7 cellular contexts compared by ENCODE assay signal in genomic region chr5:23208959-23209431, GRCh38.
DNase-seq lines count a peak whose midpoint lies in the region; ATAC-seq and TF ChIP-seq lines count a peak whose summit lies in the region.

No MANE protein-coding gene starts in this region.

- peak; percentile 50 for TF ChIP-seq CTCF in GM12865 (IDR thresholded peaks at IDR 0.05; ENCODE audit: insufficient read depth, low read depth, low read length, missing control alignments)
- TF ChIP-seq CTCF in PC-9 (conservative IDR thresholded peaks at IDR 0.05) = peak; percentile 79
- peak; percentile 76 for TF ChIP-seq CTCF in endothelial cell (IDR thresholded peaks at IDR 0.05; ENCODE audit: unreplicated experiment)

- H3K4me3 ChIP-seq in GM12865 (ENCODE audit: low read depth, low read length) (no peak overlapping the region), PC-9 (no peak overlapping the region)

- H4K20me1 ChIP-seq in PC-9 (ENCODE audit: insufficient read depth) = no peaks in the 10 kb centered on the region

- no peak overlapping the region for H2AFZ ChIP-seq in PC-9

- H3K27ac ChIP-seq in PC-9 = no peak overlapping the region

- no peaks in the 10 kb centered on the region for H3K36me3 Mint-ChIP-seq in endothelial cell (ENCODE audit: low read depth, unreplicated experiment)
- no peaks in the 10 kb centered on the region for H3K36me3 Mint-ChIP-seq in activated naive CD8-positive, alpha-beta T cell treated with anti-CD3 and anti-CD28 coated beads for 36 hours

- CTCF ChIA-PET in PC-9 (lab: Charles Lee) = no interaction called here

- no peaks in the 10 kb centered on the region for H3K36me3 ChIP-seq in PC-9 (ENCODE audit: low read depth)

- no peaks in the 10 kb centered on the region for H3F3A ChIP-seq in PC-9 (ENCODE audit: insufficient read depth, low read depth)

- H3K9me3 ChIP-seq in PC-9 (ENCODE audit: insufficient read depth, low read depth) = no peaks in the 10 kb centered on the region

- H3K4me1 ChIP-seq in PC-9 (replicated peaks; ENCODE audit: insufficient read depth) = no peaks in the 10 kb centered on the region

- peak; percentile 34 for DNase-seq in GM12865 (ENCODE audit: low read depth)
- DNase-seq in LHCN-M2 (ENCODE audit: low read depth) = peak; percentile 0
- peak; percentile 31 to 63 for DNase-seq in PC-9
- DNase-seq in endothelial cell (ENCODE audit: low spot score) = peak; percentile 60
- DNase-seq in pons (ENCODE audit: low spot score) = peak; percentile 61
- no peak for DNase-seq in activated naive CD8-positive, alpha-beta T cell treated with anti-CD3 and anti-CD28 coated beads for 36 hours

- peak; percentile 84 for ATAC-seq in GM21786 (IDR thresholded peaks at IDR 0.05; ENCODE audit: unreplicated experiment)

- H3K4me3 Mint-ChIP-seq in endothelial cell (ENCODE audit: unreplicated experiment) = no peak overlapping the region
- no peak overlapping the region for H3K4me3 Mint-ChIP-seq in activated naive CD8-positive, alpha-beta T cell treated with anti-CD3 and anti-CD28 coated beads for 36 hours

- no peaks in the 10 kb centered on the region for H3K9me2 ChIP-seq in PC-9 (ENCODE audit: insufficient read depth)

- POLR2A ChIA-PET in PC-9 (lab: Charles Lee; ENCODE audit: unreplicated experiment) = interaction anchor here (0.6 kb wide), 1 partner anchor 167 kb away, joined by 4 read pairs; no protein-coding TSS in a partner anchor

- intact Hi-C loops in PC-9 (cut with micrococcal nuclease; ENCODE audit: unreplicated experiment) = loop anchor here (1.0 to 10.0 kb wide), 2 partner anchors 296 to 901 kb away; partner anchors contain the start of gene PRDM9

- H3K79me2 ChIP-seq in PC-9 (ENCODE audit: low read depth) = no peaks in the 10 kb centered on the region

- peaks cover 2% of the 10 kb centered on the region for H3K27me3 Mint-ChIP-seq in endothelial cell (ENCODE audit: unreplicated experiment)
- no peaks in the 10 kb centered on the region for H3K27me3 Mint-ChIP-seq in activated naive CD8-positive, alpha-beta T cell treated with anti-CD3 and anti-CD28 coated beads for 36 hours

- H3K4me2 ChIP-seq in PC-9 = no peak overlapping the region

- H3K4me1 Mint-ChIP-seq in endothelial cell (ENCODE audit: unreplicated experiment) = peaks cover 14% of the 10 kb centered on the region
- H3K4me1 Mint-ChIP-seq in activated naive CD8-positive, alpha-beta T cell treated with anti-CD3 and anti-CD28 coated beads for 36 hours = no peaks in the 10 kb centered on the region

- H3K27me3 ChIP-seq in PC-9 (ENCODE audit: insufficient read depth, low read depth) = no peaks in the 10 kb centered on the region

- BruUV-seq in PC-9 (replicated peaks; lab: Mats Ljungman, UMichigan) = no TSS peak

- H3K9me3 Mint-ChIP-seq in endothelial cell (ENCODE audit: unreplicated experiment) = no peaks in the 10 kb centered on the region
- peaks cover 1% of the 10 kb centered on the region for H3K9me3 Mint-ChIP-seq in activated naive CD8-positive, alpha-beta T cell treated with anti-CD3 and anti-CD28 coated beads for 36 hours

- peak overlapping the region; percentile 79 for H3K27ac Mint-ChIP-seq in endothelial cell (ENCODE audit: unreplicated experiment)
- no peak overlapping the region for H3K27ac Mint-ChIP-seq in activated naive CD8-positive, alpha-beta T cell treated with anti-CD3 and anti-CD28 coated beads for 36 hours
